Comparison of ENCODE assay signal across 8 cellular contexts in the genomic region with DNA sequence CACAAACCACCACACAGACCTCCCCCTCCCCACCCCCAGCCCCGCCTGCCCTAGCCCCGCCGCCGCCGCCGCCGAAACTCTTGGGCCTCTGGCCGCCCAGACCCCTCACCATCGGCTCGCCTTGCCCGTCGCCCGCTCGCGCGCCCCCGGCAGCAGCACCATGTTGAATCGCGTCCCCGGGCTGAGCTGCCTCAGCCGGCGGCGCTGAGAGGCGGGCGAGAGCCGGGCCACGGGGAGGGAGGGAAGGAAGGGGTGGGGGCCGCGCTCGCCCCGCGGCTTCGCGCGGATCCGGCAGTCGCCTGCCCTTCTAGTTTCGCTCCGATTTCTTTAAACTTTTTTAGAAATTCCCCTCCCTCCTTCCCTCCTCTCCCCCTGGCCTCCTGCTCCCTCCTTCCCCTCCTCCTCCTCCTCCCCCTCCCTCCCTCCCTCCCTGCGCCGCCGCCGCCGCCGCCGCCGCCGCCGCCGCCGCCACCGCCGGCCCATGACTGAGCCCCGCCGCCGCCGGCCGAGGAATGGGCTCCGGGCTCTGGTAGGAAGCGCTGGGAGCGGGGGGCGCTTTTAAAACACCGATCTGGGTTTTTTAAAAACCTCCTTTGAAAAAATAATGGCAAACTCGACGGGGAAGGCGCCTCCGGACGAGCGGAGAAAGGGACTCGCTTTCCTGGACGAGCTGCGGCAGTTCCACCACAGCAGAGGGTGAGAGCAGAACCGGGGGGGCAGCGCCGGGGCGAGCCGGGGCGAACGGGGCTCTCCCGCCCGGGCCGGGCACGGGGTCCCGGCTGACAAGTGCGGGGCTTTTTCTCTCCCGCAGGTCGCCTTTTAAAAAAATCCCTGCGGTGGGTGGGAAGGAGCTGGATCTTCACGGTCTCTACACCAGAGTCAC. TPM values are rescaled to one million over a fixed set of nuclear protein-coding genes. Genes with fewer than 3 reads are reported as not detected.
DNase-seq lines count a peak whose midpoint lies in the region; FAIRE-seq and TF ChIP-seq lines count a peak whose summit lies in the region.

A gene with protein sequence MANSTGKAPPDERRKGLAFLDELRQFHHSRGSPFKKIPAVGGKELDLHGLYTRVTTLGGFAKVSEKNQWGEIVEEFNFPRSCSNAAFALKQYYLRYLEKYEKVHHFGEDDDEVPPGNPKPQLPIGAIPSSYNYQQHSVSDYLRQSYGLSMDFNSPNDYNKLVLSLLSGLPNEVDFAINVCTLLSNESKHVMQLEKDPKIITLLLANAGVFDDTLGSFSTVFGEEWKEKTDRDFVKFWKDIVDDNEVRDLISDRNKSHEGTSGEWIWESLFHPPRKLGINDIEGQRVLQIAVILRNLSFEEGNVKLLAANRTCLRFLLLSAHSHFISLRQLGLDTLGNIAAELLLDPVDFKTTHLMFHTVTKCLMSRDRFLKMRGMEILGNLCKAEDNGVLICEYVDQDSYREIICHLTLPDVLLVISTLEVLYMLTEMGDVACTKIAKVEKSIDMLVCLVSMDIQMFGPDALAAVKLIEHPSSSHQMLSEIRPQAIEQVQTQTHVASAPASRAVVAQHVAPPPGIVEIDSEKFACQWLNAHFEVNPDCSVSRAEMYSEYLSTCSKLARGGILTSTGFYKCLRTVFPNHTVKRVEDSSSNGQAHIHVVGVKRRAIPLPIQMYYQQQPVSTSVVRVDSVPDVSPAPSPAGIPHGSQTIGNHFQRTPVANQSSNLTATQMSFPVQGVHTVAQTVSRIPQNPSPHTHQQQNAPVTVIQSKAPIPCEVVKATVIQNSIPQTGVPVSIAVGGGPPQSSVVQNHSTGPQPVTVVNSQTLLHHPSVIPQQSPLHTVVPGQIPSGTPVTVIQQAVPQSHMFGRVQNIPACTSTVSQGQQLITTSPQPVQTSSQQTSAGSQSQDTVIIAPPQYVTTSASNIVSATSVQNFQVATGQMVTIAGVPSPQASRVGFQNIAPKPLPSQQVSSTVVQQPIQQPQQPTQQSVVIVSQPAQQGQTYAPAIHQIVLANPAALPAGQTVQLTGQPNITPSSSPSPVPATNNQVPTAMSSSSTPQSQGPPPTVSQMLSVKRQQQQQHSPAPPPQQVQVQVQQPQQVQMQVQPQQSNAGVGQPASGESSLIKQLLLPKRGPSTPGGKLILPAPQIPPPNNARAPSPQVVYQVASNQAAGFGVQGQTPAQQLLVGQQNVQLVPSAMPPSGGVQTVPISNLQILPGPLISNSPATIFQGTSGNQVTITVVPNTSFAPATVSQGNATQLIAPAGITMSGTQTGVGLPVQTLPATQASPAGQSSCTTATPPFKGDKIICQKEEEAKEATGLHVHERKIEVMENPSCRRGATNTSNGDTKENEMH (N-terminal part only) (plus strand): TSS at position 474 of the 883 bp plus-strand sequence. CDS start 131 bp downstream, at position 605.

- TF ChIP-seq POLR2A in H54 (IDR thresholded peaks at IDR 0.05; ENCODE audit: low read depth, low read length), result no peak

- H3K4me3 ChIP-seq in astrocyte of the cerebellum (ENCODE audit: low read depth, low read length) (peak within 1 kb of the TSS; percentile 89), retinal pigment epithelial cell (ENCODE audit: low read length) (peak within 1 kb of the TSS; percentile 93)

- TF ChIP-seq CTCF in astrocyte of the cerebellum (IDR thresholded peaks at IDR 0.05; ENCODE audit: low read depth, low read length, missing control alignments), result no peak
- TF ChIP-seq CTCF in retinal pigment epithelial cell (conservative IDR thresholded peaks at IDR 0.05; ENCODE audit: low read depth, low read length), result no peak

- no peak for FAIRE-seq in H54 (lab: Jason Lieb, UNC)

- in situ Hi-C loops in astrocyte of the cerebellum (cut with HindIII; ENCODE audit: low sequenced_read_pairs), result no loop called here

- DNase-seq in ELR (ENCODE audit: low read depth) (peak; percentile 72), H54 (ENCODE audit: insufficient read length, low spot score) (peak; percentile 24), M059J (ENCODE audit: low read depth) (peak; percentile 64), T-helper 22 cell (ENCODE audit: low read depth) (peak; percentile 54), astrocyte of the cerebellum (ENCODE audit: low read depth) (no peak), hippocampal formation (lab: John Stamatoyannopoulos, UW) (peak; percentile 72 to 81), retinal pigment epithelial cell (ENCODE audit: low read depth) (no peak), GOT3 (lab: John Stamatoyannopoulos, UW) (no peak)

RNA-seq across cellular contexts. Expression of the gene that starts here (rescaled TPM):
- 8.7 and 11.0 TPM in 2 replicates for total RNA-seq in M059J (2014; rRNA removed; shearing (Covaris generic))

Comparison
In these comparisons a context has a peak if more than half of its experiments do, and no peak if none do; other contexts are left out.
1. DNase-seq: peak in ELR (single experiment), H54 (single experiment), M059J (single experiment), T-helper 22 cell (single experiment) and hippocampal formation (2 of 2); none in astrocyte of the cerebellum (single experiment), retinal pigment epithelial cell (single experiment) and GOT3 (single experiment).